Comparison of ENCODE assay signal across 27 cellular contexts in the genomic region with DNA sequence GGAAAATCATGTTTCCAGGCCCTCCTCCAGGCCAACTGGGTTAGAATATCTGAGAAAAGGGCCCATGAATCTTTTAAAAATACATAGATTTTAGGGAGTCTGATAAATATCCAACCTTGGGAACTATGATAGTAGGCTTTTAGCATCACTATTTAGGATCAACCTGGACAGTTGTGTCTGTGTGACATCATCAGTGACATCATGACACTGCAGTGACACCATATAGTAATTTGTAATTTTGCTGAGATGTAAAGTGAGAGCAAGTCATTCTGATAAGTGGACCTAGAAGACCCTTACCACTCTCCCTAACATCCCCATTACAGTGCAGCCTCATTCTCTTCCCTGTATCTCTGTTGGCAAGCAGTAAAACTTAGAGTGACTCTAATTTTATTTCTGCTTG.
"Had no signal": no experiment of that assay in that cellular context is flagged by ENCODE, and none has a peak within 500 bp of the region (broad histone marks: within the 10 kb centered on the region; RNA-seq: fewer than 3 reads in every experiment).

No MANE protein-coding gene starts in this region.

- H3K4me3 Mint-ChIP-seq: mesothelial cell of epicardium; naive B cell; naive thymus-derived CD8-positive, alpha-beta T cell had no signal

- H3K4me1 Mint-ChIP-seq: mesothelial cell of epicardium had no signal

- H3K27ac Mint-ChIP-seq: mesothelial cell of epicardium, naive B cell had no signal

- DNase-seq: colonic mucosa; dermis blood vessel endothelial cell; dorsolateral prefrontal cortex; effector CD4-positive, alpha-beta T cell; effector memory CD4-positive, alpha-beta T cell; erythroblast; esophagus squamous epithelium; foreskin fibroblast; gastrocnemius medialis; glutamatergic neuron; head of caudate nucleus; heart right ventricle; hippocampal formation; left cardiac atrium; left lung; left ventricle myocardium superior; lower lobe of right lung; mesenchymal stem cell; mucosa of descending colon; naive B cell; naive thymus-derived CD8-positive, alpha-beta T cell had no signal

- FAIRE-seq: endometrium, islet of Langerhans, keratinocyte had no signal

- ATAC-seq: esophagus mucosa; gastrocnemius medialis; heart right ventricle; left cardiac atrium; left lung; left ventricle myocardium superior; lower lobe of right lung; mucosa of descending colon; naive thymus-derived CD8-positive, alpha-beta T cell had no signal

- H3K4me1 ChIP-seq: colonic mucosa, esophagus squamous epithelium, gastrocnemius medialis, left lung, lower lobe of right lung had no signal

- H3K9me3 Mint-ChIP-seq: mesothelial cell of epicardium; naive B cell; naive thymus-derived CD8-positive, alpha-beta T cell had no signal

- H3K27ac ChIP-seq: colonic mucosa, epithelial cell of prostate, esophagus squamous epithelium, gastrocnemius medialis, heart right ventricle, left lung, lower lobe of right lung had no signal

- H3K27me3 ChIP-seq: colonic mucosa, dorsolateral prefrontal cortex, esophagus squamous epithelium, gastrocnemius medialis, heart right ventricle, left lung had no signal

- H3K27me3 Mint-ChIP-seq: naive B cell; naive thymus-derived CD8-positive, alpha-beta T cell had no signal

- H3K9me3 ChIP-seq: colonic mucosa, esophagus squamous epithelium, gastrocnemius medialis, heart right ventricle, left lung, lower lobe of right lung, mucosa of descending colon had no signal

- H3K4me3 ChIP-seq: colonic mucosa, esophagus squamous epithelium, gastrocnemius medialis, heart right ventricle, left lung, lower lobe of right lung, mucosa of descending colon had no signal
